Comparison of ENCODE assay signal across 14 cellular contexts in genomic region chr9:129558063-129558550, GRCh38.
DNase-seq lines count a peak whose midpoint lies in the region; ATAC-seq and TF ChIP-seq lines count a peak whose summit lies in the region.
"Had no signal": no experiment of that assay in that cellular context is flagged by ENCODE, and none has a peak within 500 bp of the region (broad histone marks: within the 10 kb centered on the region; RNA-seq: fewer than 3 reads in every experiment).

No MANE protein-coding gene starts in this region.

- peak overlapping the region; percentile 56 for H3K9ac ChIP-seq in SK-N-MC (ENCODE audit: insufficient read length)
- peak overlapping the region; percentile 45 for H3K9ac ChIP-seq in iPS-18a (ENCODE audit: low read length)

- H3K36me3 Mint-ChIP-seq in GM23338 (ENCODE audit: low read depth) (no peaks in the 10 kb centered on the region), T-helper 17 cell (ENCODE audit: low read depth) (no peaks in the 10 kb centered on the region)

- in situ Hi-C loops in KBM-7 (cut with MboI; ENCODE audit: low pct_unique_long_range_greater_than_20kb, low sequenced_read_pairs) = no loop called here

- H3K4me1 ChIP-seq in GM23338 (ENCODE audit: insufficient read depth) (peaks cover 61% of the 10 kb centered on the region), iPS-18a (ENCODE audit: control insufficient read depth, low read depth, low read length) (peaks cover 45% of the 10 kb centered on the region), ovary (ENCODE audit: insufficient read depth) (peaks cover 33% of the 10 kb centered on the region)

- no peak for TF ChIP-seq POLR2A in ovary (IDR thresholded peaks at IDR 0.05)

- peaks cover 5% of the 10 kb centered on the region; the same call in 1 of the 2 replicates for H3F3A ChIP-seq in GM23338 (replicated peaks; ENCODE audit: low read depth)

- H3K36me3 ChIP-seq in GM23338 (ENCODE audit: insufficient read depth) (no peaks in the 10 kb centered on the region), SK-N-MC (ENCODE audit: insufficient read depth, low read length) (no peaks in the 10 kb centered on the region), iPS-18a (ENCODE audit: control insufficient read depth, low read depth, low read length) (no peaks in the 10 kb centered on the region), ovary (no peaks in the 10 kb centered on the region)

- H3K27ac Mint-ChIP-seq in GM23338 (peak overlapping the region; percentile 38), T-helper 17 cell (no peak overlapping the region)
- H3K27ac Mint-ChIP-seq: activated CD4-positive, alpha-beta memory T cell treated with anti-CD3 and anti-CD28 coated beads, Interleukin-2, amount 10 ng/mL, durations not matched to agents 7 days and 5 days; activated T-helper 1 cell treated with anti-CD3 and anti-CD28 coated beads, Interleukin-12 subunit alpha, Interleukin-12 subunit beta, Interleukin-2, Interleukin-4 antibody, amounts not matched to agents 30 ng/mL and 10 ng/mL and 1 ng/mL, durations not matched to agents 14 hours and 24 hours and 36 hours had no signal

- peak overlapping the region; percentile 39; the same call in 1 of the 2 replicates for H3K4me3 ChIP-seq in GM23338
- no peak overlapping the region for H3K4me3 ChIP-seq in SK-N-MC
- no peak overlapping the region for H3K4me3 ChIP-seq in iPS-18a (ENCODE audit: low read length)
- no peak overlapping the region for H3K4me3 ChIP-seq in ovary

- DNase-seq in GM23338 (ENCODE audit: low spot score) (peak; percentile 39), SK-N-MC (ENCODE audit: low read depth, low spot score) (no peak), ovary (peak in 4 of 5 donors; percentile 30 to 65 (median 52)), midbrain (lab: John Stamatoyannopoulos, UW) (no peak), KBM-7 (no peak), T-helper 17 cell (no peak)
- DNase-seq: activated CD4-positive, alpha-beta memory T cell treated with anti-CD3 and anti-CD28 coated beads, Interleukin-2, amount 10 ng/mL, durations not matched to agents 7 days and 5 days; DMS153; NCI-H1694; NCI-H446 treated with DMSO at 0.1 percent for 48 hours had no signal

- no peak overlapping the region for H2AFZ ChIP-seq in GM23338

- ATAC-seq in GM23338 = peak; percentile 1
- ATAC-seq in HG03354 (IDR thresholded peaks at IDR 0.05; ENCODE audit: poor library complexity, severe bottlenecking, unreplicated experiment) = no peak
- ATAC-seq in T-helper 17 cell = no peak

- no peaks in the 10 kb centered on the region for H4K20me1 ChIP-seq in GM23338 (replicated peaks; ENCODE audit: insufficient read depth)

- H3K4me1 Mint-ChIP-seq in GM23338 (peaks cover 63% of the 10 kb centered on the region), T-helper 17 cell (peaks cover 8% of the 10 kb centered on the region)
- H3K4me1 Mint-ChIP-seq: activated CD4-positive, alpha-beta memory T cell treated with anti-CD3 and anti-CD28 coated beads, Interleukin-2, amount 10 ng/mL, durations not matched to agents 7 days and 5 days had no signal

- H3K4me2 ChIP-seq in GM23338 = peak overlapping the region; percentile 73

- H3K27me3 ChIP-seq in GM23338 (ENCODE audit: insufficient read depth) (peaks cover 13% of the 10 kb centered on the region), iPS-18a (ENCODE audit: control insufficient read depth, insufficient read depth, low read length) (no peaks in the 10 kb centered on the region), ovary (no peaks in the 10 kb centered on the region)

- intact Hi-C loops in ovary (cut with DNase I) = loop anchor here in 1 of 4 donors (10.0 kb wide), 1 partner anchor 47 kb away; no protein-coding TSS in a partner anchor

- 78 to 81% (median 79%) methylated on average over 15 to 16 of the region's 16 CpGs for WGBS in ovary, 3 donors

- H3K4me3 Mint-ChIP-seq in GM23338 = peak overlapping the region; percentile 20; the same call in 1 of the 3 replicates
- H3K4me3 Mint-ChIP-seq in T-helper 17 cell = no peak overlapping the region
- H3K4me3 Mint-ChIP-seq: activated CD4-positive, alpha-beta memory T cell treated with anti-CD3 and anti-CD28 coated beads, Interleukin-2, amount 10 ng/mL, durations not matched to agents 7 days and 5 days; activated T-helper 1 cell treated with anti-CD3 and anti-CD28 coated beads, Interleukin-12 subunit alpha, Interleukin-12 subunit beta, Interleukin-2, Interleukin-4 antibody, amounts not matched to agents 30 ng/mL and 10 ng/mL and 1 ng/mL, durations not matched to agents 14 hours and 24 hours and 36 hours had no signal

- no peaks in the 10 kb centered on the region for H3K9me2 ChIP-seq in GM23338 (ENCODE audit: insufficient read depth)

- no peaks in the 10 kb centered on the region for H3K9me3 Mint-ChIP-seq in GM23338
- H3K9me3 Mint-ChIP-seq: activated CD4-positive, alpha-beta memory T cell treated with anti-CD3 and anti-CD28 coated beads, Interleukin-2, amount 10 ng/mL, durations not matched to agents 7 days and 5 days; activated T-helper 1 cell treated with anti-CD3 and anti-CD28 coated beads, Interleukin-12 subunit alpha, Interleukin-12 subunit beta, Interleukin-2, Interleukin-4 antibody, amounts not matched to agents 30 ng/mL and 10 ng/mL and 1 ng/mL, durations not matched to agents 14 hours and 24 hours and 36 hours had no signal

- H3K27ac ChIP-seq in GM23338 (ENCODE audit: low read depth) (no peak overlapping the region), SK-N-MC (peak overlapping the region; percentile 75), iPS-18a (ENCODE audit: low read length) (peak overlapping the region; percentile 56), ovary (peak overlapping the region in 1 of 2 donors; percentile 88)
- H3K27ac ChIP-seq: HL-60 had no signal

- peaks cover 23% of the 10 kb centered on the region for H3K27me3 Mint-ChIP-seq in GM23338 (ENCODE audit: insufficient read depth, low read depth, poor library complexity)
- peaks cover 10% of the 10 kb centered on the region for H3K27me3 Mint-ChIP-seq in T-helper 17 cell

- no peaks in the 10 kb centered on the region for H3K79me2 ChIP-seq in GM23338 (replicated peaks; ENCODE audit: insufficient read depth)

- no peak for TF ChIP-seq EP300 in ovary (IDR thresholded peaks at IDR 0.05)

- TF ChIP-seq CTCF in GM23338 (conservative IDR thresholded peaks at IDR 0.05; ENCODE audit: low read depth in 2 of 2) (no peak), ovary (IDR thresholded peaks at IDR 0.05) (no peak)

- H3K9me3 ChIP-seq in SK-N-MC (ENCODE audit: low read depth, low read length) = no peaks in the 10 kb centered on the region
- H3K9me3 ChIP-seq in iPS-18a (ENCODE audit: control insufficient read depth, low read depth, low read length) = no peaks in the 10 kb centered on the region
- no peaks in the 10 kb centered on the region for H3K9me3 ChIP-seq in ovary
- H3K9me3 ChIP-seq in T-helper 17 cell (ENCODE audit: control insufficient read depth, low read length, poor library complexity, severe bottlenecking) = no peaks in the 10 kb centered on the region

Comparison
In these comparisons a context has a peak if more than half of its experiments do, and no peak if none do; other contexts are left out.
1. DNase-seq: peak in GM23338 (single experiment) and ovary (4 of 5); none in SK-N-MC (single experiment), midbrain (single experiment), KBM-7 (single experiment) and T-helper 17 cell (0 of 3).